ENCODE assay signal across 23 cellular contexts in genomic region chr5:135329913-135330797, GRCh38.
DNase-seq lines count a peak whose midpoint lies in the region; ATAC-seq and TF ChIP-seq lines count a peak whose summit lies in the region.
"Had no signal": no experiment of that assay in that cellular context is flagged by ENCODE, and none has a peak within 500 bp of the region (broad histone marks: within the 10 kb centered on the region; RNA-seq: fewer than 3 reads in every experiment).

No MANE protein-coding gene starts in this region.

- CTCF ChIA-PET in WTC11 (lab: Charles Lee): no interaction called here

- no peaks in the 10 kb centered on the region for H3K79me2 ChIP-seq in osteoblast (ENCODE audit: insufficient read depth, low read length)

- H3K4me1 Mint-ChIP-seq in T-helper 2 cell treated with Interferon-gamma antibody and Interleukin-4, amounts not matched to agents 5 μg/mL and 100 μg/mL, for 36 hours (ENCODE audit: low read depth): peaks cover 5% of the 10 kb centered on the region
- no peaks in the 10 kb centered on the region for H3K4me1 Mint-ChIP-seq in WTC11
- H3K4me1 Mint-ChIP-seq in nephron: peaks cover 49% of the 10 kb centered on the region
- H3K4me1 Mint-ChIP-seq: GM23338 had no signal

- no peak for DNase-seq in T-helper 2 cell treated with Interferon-gamma antibody and Interleukin-4, amounts not matched to agents 5 μg/mL and 100 μg/mL, for 36 hours (ENCODE audit: low spot score)
- no peak for DNase-seq in T-helper 2 cell
- DNase-seq in ELF-1 (ENCODE audit: low read depth, low spot score): peak; percentile 25
- no peak for DNase-seq in WTC11 (ENCODE audit: low spot score)
- DNase-seq in NCI-H1105 treated with DMSO at 0.1 percent for 48 hours (lab: John Stamatoyannopoulos, UW): no peak
- no peak for DNase-seq in NCI-H146 treated with DMSO at 0.1 percent for 48 hours (lab: John Stamatoyannopoulos, UW; ENCODE audit: unreplicated experiment)
- DNase-seq in osteoblast (ENCODE audit: insufficient read length, low spot score, missing footprints): no peak
- DNase-seq: activated CD4-positive, CD25-positive, alpha-beta regulatory T cell treated with anti-CD3 and anti-CD28 coated beads, Interleukin-2, amount 50 U/mL, for 72 hours; activated T-cell treated with anti-CD3 and anti-CD28 coated beads, Interleukin-2, amount 50 U/mL, for 72 hours; AML-193; caudate nucleus; DMS53; NCI-H1092 treated with DMSO at 0.1 percent for 48 hours; OCI-M1; Right ventricle myocardium superior; SW 1271 had no signal

- no peaks in the 10 kb centered on the region for H3K27me3 ChIP-seq in osteoblast (ENCODE audit: insufficient read depth, low read length)
- H3K27me3 ChIP-seq: ascending aorta, neutrophil, tibial nerve had no signal

- H3K27me3 Mint-ChIP-seq in T-helper 2 cell treated with Interferon-gamma antibody and Interleukin-4, amounts not matched to agents 5 μg/mL and 100 μg/mL, for 36 hours (ENCODE audit: low read depth): no peaks in the 10 kb centered on the region
- H3K27me3 Mint-ChIP-seq in WTC11 (ENCODE audit: low read depth) (no peaks in the 10 kb centered on the region), nephron (ENCODE audit: low read depth) (no peaks in the 10 kb centered on the region)

- peaks cover 11% of the 10 kb centered on the region for H3K4me1 ChIP-seq in osteoblast (ENCODE audit: insufficient read depth, low read length)
- H3K4me1 ChIP-seq: ascending aorta had no signal

- no peak overlapping the region for H3K27ac ChIP-seq in osteoblast (ENCODE audit: low read depth, low read length)
- H3K27ac ChIP-seq: 22Rv1, ascending aorta, neutrophil, tibial nerve had no signal

- POLR2A ChIA-PET in WTC11 (lab: Charles Lee): interaction anchor here (1.0 kb wide), 1 partner anchor 10 kb away, joined by 3 read pairs; no protein-coding TSS in a partner anchor

- no peak overlapping the region for H3K4me3 Mint-ChIP-seq in T-helper 2 cell treated with Interferon-gamma antibody and Interleukin-4, amounts not matched to agents 5 μg/mL and 100 μg/mL, for 36 hours
- H3K4me3 Mint-ChIP-seq in WTC11 (no peak overlapping the region), nephron (no peak overlapping the region)
- H3K4me3 Mint-ChIP-seq: activated T-cell treated with anti-CD3 and anti-CD28 coated beads, Interleukin-2, amount 50 U/mL, for 72 hours; GM23338 had no signal

- TF ChIP-seq CTCF in WTC11 (IDR thresholded peaks at IDR 0.05): no peak
- no peak for TF ChIP-seq CTCF in nephron (IDR thresholded peaks at IDR 0.05; ENCODE audit: unreplicated experiment in 3 of 3)
- TF ChIP-seq CTCF in osteoblast (IDR thresholded peaks at IDR 0.05; ENCODE audit: extremely low read depth, low read depth, low read length): no peak

- no peak overlapping the region for H3K4me3 ChIP-seq in osteoblast (ENCODE audit: insufficient read depth, low read length)
- H3K4me3 ChIP-seq: ascending aorta, GM23338, tibial nerve had no signal

- H3K4me2 ChIP-seq in osteoblast (ENCODE audit: insufficient read depth, low read length): no peak overlapping the region
- H3K4me2 ChIP-seq: GM23338 had no signal

- no peak for ATAC-seq in WTC11
- ATAC-seq: activated naive CD4-positive, alpha-beta T cell treated with anti-CD3 and anti-CD28 coated beads, Interleukin-2, amount 50 U/mL, for 72 hours; activated T-cell treated with anti-CD3 and anti-CD28 coated beads, Interleukin-2, amount 50 U/mL, for 72 hours; GM23338 had no signal

- no peak overlapping the region for H2AFZ ChIP-seq in osteoblast (ENCODE audit: low read length)
- H2AFZ ChIP-seq: GM23338 had no signal

- H3K9me3 Mint-ChIP-seq in T-helper 2 cell treated with Interferon-gamma antibody and Interleukin-4, amounts not matched to agents 5 μg/mL and 100 μg/mL, for 36 hours: no peaks in the 10 kb centered on the region
- H3K9me3 Mint-ChIP-seq in WTC11: no peaks in the 10 kb centered on the region
- H3K9me3 Mint-ChIP-seq in nephron: no peaks in the 10 kb centered on the region
- H3K9me3 Mint-ChIP-seq: activated naive CD4-positive, alpha-beta T cell treated with anti-CD3 and anti-CD28 coated beads, Interleukin-2, amount 50 U/mL, for 72 hours; activated T-cell treated with anti-CD3 and anti-CD28 coated beads, Interleukin-2, amount 50 U/mL, for 72 hours; GM23338 had no signal

- peak overlapping the region; percentile 39 for H3K27ac Mint-ChIP-seq in T-helper 2 cell treated with Interferon-gamma antibody and Interleukin-4, amounts not matched to agents 5 μg/mL and 100 μg/mL, for 36 hours
- H3K27ac Mint-ChIP-seq in WTC11 (0 out of 2 replicates have a peak overlapping the region, but pooled peaks have one; percentile 41), nephron (peak overlapping the region; percentile 21 to 51 (median 34))
- H3K27ac Mint-ChIP-seq: activated T-cell treated with anti-CD3 and anti-CD28 coated beads, Interleukin-2, amount 50 U/mL, for 72 hours; GM23338 had no signal

- peaks cover 14% of the 10 kb centered on the region for H3K36me3 ChIP-seq in osteoblast (ENCODE audit: insufficient read depth, low read length)

- peaks cover 4% of the 10 kb centered on the region for H4K20me1 ChIP-seq in osteoblast (ENCODE audit: insufficient read depth, low read length)

- peaks cover 30% of the 10 kb centered on the region for H3K36me3 Mint-ChIP-seq in T-helper 2 cell treated with Interferon-gamma antibody and Interleukin-4, amounts not matched to agents 5 μg/mL and 100 μg/mL, for 36 hours (ENCODE audit: low read depth)
- H3K36me3 Mint-ChIP-seq in WTC11: no peaks in the 10 kb centered on the region
- peaks cover 6% of the 10 kb centered on the region for H3K36me3 Mint-ChIP-seq in nephron (ENCODE audit: low read depth)
- H3K36me3 Mint-ChIP-seq: activated naive CD4-positive, alpha-beta T cell treated with anti-CD3 and anti-CD28 coated beads, Interleukin-2, amount 50 U/mL, for 72 hours had no signal

- H3K9me3 ChIP-seq in osteoblast (ENCODE audit: low read depth, low read length): no peaks in the 10 kb centered on the region
- H3K9me3 ChIP-seq: ascending aorta, neutrophil, tibial nerve had no signal

TF ChIP-seq in WTC11, 78 proteins besides CTCF, POLR2A, EP300 and RAD21:
- TF ChIP-seq ZNF425 (CRISPR knock-in tag; conservative IDR thresholded peaks at IDR 0.05) (no peak), ARID4B (CRISPR knock-in tag; IDR thresholded peaks at IDR 0.05; ENCODE audit: borderline replicate concordance) (no peak), PRRX2 (CRISPR knock-in tag; IDR thresholded peaks at IDR 0.05) (no peak), CDX4 (CRISPR knock-in tag; IDR thresholded peaks at IDR 0.05; ENCODE audit: borderline replicate concordance) (no peak), NFE2L1 (CRISPR knock-in tag; IDR thresholded peaks at IDR 0.05) (no peak), KAT7 (CRISPR knock-in tag; IDR thresholded peaks at IDR 0.05; ENCODE audit: borderline replicate concordance) (no peak), NR3C1 (CRISPR knock-in tag; conservative IDR thresholded peaks at IDR 0.05; ENCODE audit: low read depth) (no peak), SP1 (CRISPR knock-in tag; conservative IDR thresholded peaks at IDR 0.05) (no peak)
TF ChIP-seq in WTC11: peak in this region for 0.
